In the genomic region with DNA sequence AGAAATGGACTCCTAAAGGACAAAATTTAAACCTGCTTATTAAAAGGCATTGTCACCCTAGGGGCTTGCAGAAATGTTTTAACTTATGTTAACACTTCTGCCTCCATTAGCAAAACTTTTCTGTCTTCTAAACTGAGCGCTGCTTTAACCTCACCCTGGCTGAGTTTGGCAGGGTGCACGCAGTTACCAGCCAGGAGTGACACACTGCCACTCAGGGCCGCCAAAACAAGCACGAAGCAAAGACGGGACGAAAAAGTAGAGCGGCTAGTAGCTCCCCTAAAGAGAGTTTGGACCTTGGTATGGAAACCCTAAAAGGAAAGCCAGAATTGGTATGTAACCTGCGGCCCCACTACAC, we compare ENCODE assay signal across 19 cellular contexts. TPM values are rescaled to one million over a fixed set of nuclear protein-coding genes. Genes with fewer than 3 reads are reported as not detected.
DNase-seq lines count a peak whose midpoint lies in the region; ATAC-seq, FAIRE-seq and TF ChIP-seq lines count a peak whose summit lies in the region.
"Had no signal": no experiment of that assay in that cellular context is flagged by ENCODE, and none has a peak within 500 bp of the region (broad histone marks: within the 10 kb centered on the region; RNA-seq: fewer than 3 reads in every experiment).

No MANE protein-coding gene starts in this region.

- no peak overlapping the region for H3K18ac ChIP-seq in mesenchymal stem cell (ENCODE audit: low read depth in 1 of 2, low read length in 2 of 2)

- ATAC-seq in Right ventricle myocardium superior (ENCODE audit: poor library complexity), result peak; percentile 52
- ATAC-seq in heart left ventricle, result no peak
- peak; percentile 69 for ATAC-seq in aorta (ENCODE audit: low FRiP score)
- ATAC-seq: GM12878 had no signal

- H2AFZ ChIP-seq in astrocyte (ENCODE audit: low read depth, low read length) (no peak overlapping the region), mesenchymal stem cell (ENCODE audit: low read depth, low read length) (no peak overlapping the region)

- no peaks in the 10 kb centered on the region for H3K9me3 Mint-ChIP-seq in astrocyte (ENCODE audit: unreplicated experiment)

- H3K4me1 ChIP-seq in heart left ventricle (peaks cover 0 to 6% (median 0%) of the 10 kb centered on the region in 12 donors), astrocyte (ENCODE audit: insufficient read depth, low read length) (peaks cover 17% of the 10 kb centered on the region), mesenchymal stem cell (ENCODE audit: control insufficient read depth, insufficient read depth, low read depth, low read length) (peaks cover 14% of the 10 kb centered on the region), aorta (ENCODE audit: control insufficient read depth in 1 of 2, insufficient read depth in 2 of 2, low read length in 2 of 2) (no peaks in the 10 kb centered on the region)

- H3K4ac ChIP-seq in mesenchymal stem cell (ENCODE audit: low read depth in 1 of 2, low read length in 2 of 2), result no peak overlapping the region

- peaks cover 34% of the 10 kb centered on the region for H4K20me1 ChIP-seq in astrocyte (ENCODE audit: insufficient read depth, low read length)

- H2BK15ac ChIP-seq in mesenchymal stem cell (ENCODE audit: low read depth, poor library complexity, severe bottlenecking), result no peak overlapping the region

- H3K9me3 ChIP-seq in heart left ventricle (no peaks in the 10 kb centered on the region), astrocyte (ENCODE audit: insufficient read depth, low read depth, low read length) (peaks cover 12% of the 10 kb centered on the region), mesenchymal stem cell (ENCODE audit: control insufficient read depth, low read length) (peaks cover 18% of the 10 kb centered on the region), aorta (ENCODE audit: control insufficient read depth, low read length) (no peaks in the 10 kb centered on the region)

- no peak overlapping the region for H2BK5ac ChIP-seq in mesenchymal stem cell (ENCODE audit: low read depth, low read length, poor library complexity, severe bottlenecking)

- peaks cover 58% of the 10 kb centered on the region for H3K79me1 ChIP-seq in mesenchymal stem cell (replicated peaks; ENCODE audit: low read length, poor library complexity, severe bottlenecking)

- WGBS in heart left ventricle, 4 donors, result 85 to 96% (median 90%) methylated on average over 8 of the region's 8 CpGs
- WGBS in mesenchymal stem cell, result 100% methylated on average over 7 of the region's 8 CpGs
- 4 to 7% methylated on average over 8 of the region's 8 CpGs for WGBS in aorta, 2 donors

- DNase-seq in Right ventricle myocardium superior (peak; percentile 24), heart left ventricle (no peak), astrocyte (ENCODE audit: low read depth) (no peak), mesenchymal stem cell (no peak), aorta (peak in 1 of 2 donors; percentile 78), SIG-M5 (lab: John Stamatoyannopoulos, UW) (no peak), SHP77 treated with DMSO at 0.1 percent for 48 hours (lab: John Stamatoyannopoulos, UW) (no peak), D341Med (ENCODE audit: low spot score) (no peak)
- DNase-seq: DMS 273 treated with DMSO at 0.1 percent for 48 hours, GDM1, KBM-7, NCI-H1048, NCI-H1436 treated with DMSO at 0.1 percent for 48 hours, NCI-H2081 treated with DMSO at 0.1 percent for 48 hours, NCI-H510A, NCI-H774 had no signal

- no peaks in the 10 kb centered on the region for H3K27me3 ChIP-seq in heart left ventricle
- no peaks in the 10 kb centered on the region for H3K27me3 ChIP-seq in astrocyte (ENCODE audit: insufficient read depth, low read length)
- no peaks in the 10 kb centered on the region for H3K27me3 ChIP-seq in mesenchymal stem cell (ENCODE audit: control insufficient read depth in 1 of 2, insufficient read depth in 1 of 2, low read length in 2 of 2)
- H3K27me3 ChIP-seq in aorta (ENCODE audit: control insufficient read depth in 1 of 2, insufficient read depth in 2 of 2, low read length in 1 of 2), result no peaks in the 10 kb centered on the region

- no peak overlapping the region for H2BK12ac ChIP-seq in mesenchymal stem cell (ENCODE audit: low read length in 2 of 2)

- H3K27ac ChIP-seq in heart left ventricle (no peak overlapping the region), astrocyte (ENCODE audit: low read depth, low read length) (peak overlapping the region; percentile 93), mesenchymal stem cell (ENCODE audit: low read length, poor library complexity, severe bottlenecking) (peak overlapping the region; percentile 44), aorta (ENCODE audit: low read depth in 1 of 2, low read length in 2 of 2) (peak overlapping the region in 1 of 2 donors; percentile 77)

- peak overlapping the region; percentile 12 for H2AK5ac ChIP-seq in mesenchymal stem cell (ENCODE audit: low read length, severe bottlenecking)

- peaks cover 27% of the 10 kb centered on the region for H3K79me2 ChIP-seq in astrocyte (ENCODE audit: insufficient read depth, low read length)

- TF ChIP-seq CTCF in heart left ventricle (IDR thresholded peaks at IDR 0.05) (no peak), astrocyte (IDR thresholded peaks at IDR 0.05; ENCODE audit: insufficient read depth, low read depth, low read length) (no peak)

- no peak overlapping the region for H2BK120ac ChIP-seq in mesenchymal stem cell (ENCODE audit: low read depth, low read length)

- H3K14ac ChIP-seq in mesenchymal stem cell (ENCODE audit: low read length in 2 of 2), result no peak overlapping the region

- H3K9ac ChIP-seq in astrocyte (ENCODE audit: low read length), result peak overlapping the region; percentile 68
- H3K9ac ChIP-seq in mesenchymal stem cell (ENCODE audit: low read length), result peak overlapping the region; percentile 48

- H3K27ac Mint-ChIP-seq in astrocyte (ENCODE audit: unreplicated experiment), result peak overlapping the region; percentile 55

- no peak for TF ChIP-seq POLR2A in heart left ventricle (IDR thresholded peaks at IDR 0.05)

- peaks cover 15% of the 10 kb centered on the region for H3K36me3 Mint-ChIP-seq in astrocyte (ENCODE audit: low read depth, unreplicated experiment)

- no peak overlapping the region for H4K91ac ChIP-seq in mesenchymal stem cell (ENCODE audit: low read length)

- H3K4me3 ChIP-seq in heart left ventricle, result no peak overlapping the region
- H3K4me3 ChIP-seq in astrocyte (ENCODE audit: insufficient read depth, low read depth, low read length), result no peak overlapping the region
- peak overlapping the region in 1 of 2 experiments; percentile 21 for H3K4me3 ChIP-seq in mesenchymal stem cell (ENCODE audit: insufficient read depth in 1 of 2, low read depth in 1 of 2, low read length in 2 of 2)
- H3K4me3 ChIP-seq in aorta (ENCODE audit: low read length in 2 of 2), result no peak overlapping the region
- H3K4me3 ChIP-seq: GM12878 had no signal

- no peak overlapping the region for H3K4me3 Mint-ChIP-seq in astrocyte (ENCODE audit: unreplicated experiment)

- FAIRE-seq in astrocyte (lab: Jason Lieb, UNC), result no peak
- FAIRE-seq: GM12878, GM18507, H1 had no signal

- peak overlapping the region; percentile 68 for H3K4me2 ChIP-seq in astrocyte (ENCODE audit: low read length)
- no peak overlapping the region for H3K4me2 ChIP-seq in mesenchymal stem cell (ENCODE audit: low read length, poor library complexity, severe bottlenecking)

- H3K4me1 Mint-ChIP-seq in astrocyte (ENCODE audit: low read depth, unreplicated experiment), result no peaks in the 10 kb centered on the region

- H3K23ac ChIP-seq in mesenchymal stem cell (ENCODE audit: low read length in 2 of 2), result peak overlapping the region in 1 of 2 experiments; percentile 51

- no peaks in the 10 kb centered on the region for H3K27me3 Mint-ChIP-seq in astrocyte (ENCODE audit: low read depth, unreplicated experiment)

- no peak overlapping the region for H4K8ac ChIP-seq in mesenchymal stem cell (ENCODE audit: low read length)

- intact Hi-C loops in Right ventricle myocardium superior (cut with DNase I), result no loop called here
- intact Hi-C loops in heart left ventricle (cut with DNase I), result no loop called here
- intact Hi-C loops in aorta (cut with DNase I), result no loop called here

- peaks cover 0 to 71% (median 65%) of the 10 kb centered on the region in 9 donors for H3K36me3 ChIP-seq in heart left ventricle
- H3K36me3 ChIP-seq in astrocyte (ENCODE audit: insufficient read depth, low read length), result peaks cover 1% of the 10 kb centered on the region
- H3K36me3 ChIP-seq in mesenchymal stem cell (ENCODE audit: control insufficient read depth in 1 of 2, insufficient read depth in 2 of 2, low read depth in 1 of 2, low read length in 2 of 2), result peaks cover 71 to 82% of the 10 kb centered on the region in 2 experiments
- peaks cover 0 to 4% of the 10 kb centered on the region in 2 donors for H3K36me3 ChIP-seq in aorta (ENCODE audit: control insufficient read depth in 1 of 2, insufficient read depth in 2 of 2, low read length in 1 of 2)

RNA-seq across cellular contexts. Expression of gene UVSSA, which starts 23.8 kb away (rescaled TPM):
- total RNA-seq in Right ventricle myocardium superior (6.7 TPM), heart left ventricle (10 to 100 TPM in 2 of 9 donors, 1 to 10 TPM in 7; 5.0 to 14.2 (median 6.7) TPM), astrocyte (14.2 and 14.8 TPM in 2 replicates), aorta (10 to 100 TPM; 19.9 to 33.5 TPM)
- polyA plus RNA-seq in heart left ventricle (1 to 10 TPM; 4.7 to 6.6 TPM), aorta (10 to 100 TPM in 1 of 2 donors, 1 to 10 TPM in 1; 2.3 to 12.7 TPM)
- 4.8 TPM for polyA plus RNA-seq in mesenchymal stem cell (2013, experiment 1 of 2)
- 4.3 TPM for polyA plus RNA-seq in mesenchymal stem cell (2013, experiment 2 of 2)

RNA-seq across cellular contexts. Expression of gene MAEA, which starts 33.6 kb away (rescaled TPM):
- total RNA-seq in Right ventricle myocardium superior (50.3 TPM), heart left ventricle (10 to 100 TPM; 41.5 to 57.2 (median 45.1) TPM), astrocyte (73.3 and 79.3 TPM in 2 replicates), aorta (10 to 100 TPM; 49.8 to 61.3 TPM)
- polyA plus RNA-seq in heart left ventricle (10 to 100 TPM; 38.1 to 56.9 TPM), aorta (10 to 100 TPM; 32.4 to 62.0 TPM)
- 37.6 TPM for polyA plus RNA-seq in mesenchymal stem cell (2013, experiment 1 of 2)
- 37.1 TPM for polyA plus RNA-seq in mesenchymal stem cell (2013, experiment 2 of 2)

Comparison
In these comparisons a context has a peak if more than half of its experiments do, and no peak if none do; other contexts are left out.
1. ATAC-seq: peak in Right ventricle myocardium superior (single experiment) and aorta (single experiment); none in heart left ventricle (0 of 4).
2. H3K27ac ChIP-seq: peak in astrocyte (single experiment) and mesenchymal stem cell (single experiment); none in heart left ventricle (0 of 12).